7 cellular contexts compared by ENCODE assay signal in the genomic region with DNA sequence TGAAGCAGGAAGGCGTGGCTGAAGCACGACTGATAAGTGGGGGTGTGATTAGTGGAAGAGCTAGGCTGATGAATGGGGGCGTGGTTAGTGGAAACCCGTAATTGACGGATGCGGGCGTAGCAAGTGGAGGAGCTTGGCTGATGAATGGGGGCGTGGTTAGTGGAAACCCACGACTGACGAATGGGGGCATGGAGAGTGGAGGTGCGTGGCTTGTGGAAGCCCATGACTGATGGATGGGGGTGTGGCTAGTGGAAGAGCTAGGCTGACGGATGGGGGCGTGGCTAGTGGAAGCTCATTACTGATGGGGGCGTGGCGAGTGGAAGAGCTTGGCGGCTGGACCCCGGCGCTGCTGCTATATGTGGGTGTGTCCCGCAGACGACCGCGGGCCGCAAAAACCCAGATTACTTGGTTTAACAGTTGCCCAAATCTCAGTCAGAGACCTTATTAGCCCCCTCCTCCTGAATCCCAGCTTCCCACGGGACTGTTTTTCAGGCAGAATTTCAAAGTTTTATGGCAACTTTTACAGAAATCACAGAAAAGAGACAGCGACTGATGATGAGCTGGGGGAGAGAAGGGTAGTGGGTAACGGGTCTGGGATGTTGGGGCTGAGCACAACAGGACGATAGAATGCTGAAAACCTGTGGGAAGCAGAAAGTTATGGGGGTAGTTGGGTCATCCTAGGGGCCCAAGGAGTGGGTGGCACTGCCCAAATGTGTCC. TPM values are rescaled to one million over a fixed set of nuclear protein-coding genes. Genes with fewer than 3 reads are reported as not detected.
DNase-seq lines count a peak whose midpoint lies in the region; ATAC-seq and TF ChIP-seq lines count a peak whose summit lies in the region.

No MANE protein-coding gene starts in this region.

- TF ChIP-seq CTCF in heart right ventricle (IDR thresholded peaks at IDR 0.05), result no peak
- no peak for TF ChIP-seq CTCF in prostate gland (IDR thresholded peaks at IDR 0.05)
- no peak for TF ChIP-seq CTCF in vagina (IDR thresholded peaks at IDR 0.05)

- peaks cover 29% of the 10 kb centered on the region for H3K27me3 ChIP-seq in adipocyte (replicated peaks; ENCODE audit: control insufficient read depth, insufficient read depth, low read length)
- peaks cover 9 to 93% (median 75%) of the 10 kb centered on the region in 7 donors for H3K27me3 ChIP-seq in heart right ventricle
- peaks cover under 1% of the 10 kb centered on the region for H3K27me3 ChIP-seq in prostate gland (replicated peaks; ENCODE audit: insufficient read depth)
- H3K27me3 ChIP-seq in vagina, result peaks cover 4% of the 10 kb centered on the region

- no peaks in the 10 kb centered on the region for H3K36me3 ChIP-seq in adipocyte (ENCODE audit: control insufficient read depth, insufficient read depth, low read length, severe bottlenecking)
- H3K36me3 ChIP-seq in heart right ventricle, result no peaks in the 10 kb centered on the region
- H3K36me3 ChIP-seq in prostate gland, result no peaks in the 10 kb centered on the region
- no peaks in the 10 kb centered on the region for H3K36me3 ChIP-seq in vagina

- H3K9me3 ChIP-seq in adipocyte (ENCODE audit: control insufficient read depth, low read length) (no peaks in the 10 kb centered on the region), heart right ventricle (no peaks in the 10 kb centered on the region), prostate gland (no peaks in the 10 kb centered on the region), vagina (no peaks in the 10 kb centered on the region)

- peak overlapping the region; percentile 13 for H3K9ac ChIP-seq in adipocyte (ENCODE audit: low read length)

- WGBS in heart right ventricle, 2 donors, result 0 to 1% methylated on average over 27 of the region's 27 CpGs
- WGBS in prostate gland, result 2% methylated on average over 27 of the region's 27 CpGs

- H3K27ac ChIP-seq in heart right ventricle (no peak overlapping the region), prostate gland (peak overlapping the region; percentile 3 to 45), vagina (peak overlapping the region; percentile 11)

- TF ChIP-seq POLR2A in prostate gland (IDR thresholded peaks at IDR 0.05), result no peak
- no peak for TF ChIP-seq POLR2A in vagina (IDR thresholded peaks at IDR 0.05)

- ATAC-seq in GM18907 (IDR thresholded peaks at IDR 0.05; ENCODE audit: unreplicated experiment) (peak; percentile 42), heart right ventricle (peak; percentile 78 to 94 (median 87))

- H3K4me1 ChIP-seq in adipocyte (ENCODE audit: control insufficient read depth, insufficient read depth, low read length), result peaks cover 18% of the 10 kb centered on the region
- peaks cover 7 to 27% (median 21%) of the 10 kb centered on the region in 9 donors for H3K4me1 ChIP-seq in heart right ventricle
- no peaks in the 10 kb centered on the region for H3K4me1 ChIP-seq in prostate gland (replicated peaks)
- H3K4me1 ChIP-seq in vagina, result peaks cover 25% of the 10 kb centered on the region

- H3K4me3 ChIP-seq in adipocyte (ENCODE audit: low read length) (peak overlapping the region; percentile 63), heart right ventricle (peak overlapping the region in 2 of 10 donors; percentile 10 to 15), prostate gland (no peak overlapping the region), vagina (peak overlapping the region; percentile 1 to 21)

- intact Hi-C loops in heart right ventricle (cut with DNase I) (loop anchor here in 3 of 10 donors (10.0 kb wide), 1 partner anchor 134 kb away; no protein-coding TSS in a partner anchor), prostate gland (cut with DNase I) (loop anchor here (10.0 kb wide), 1 partner anchor 134 kb away; no protein-coding TSS in a partner anchor), vagina (cut with DNase I) (loop anchor here (10.0 kb wide), 1 partner anchor 134 kb away; no protein-coding TSS in a partner anchor)

- DNase-seq in NCI-H1436 treated with DMSO at 0.1 percent for 48 hours (lab: John Stamatoyannopoulos, UW) (peak; percentile 99), SW480 (ENCODE audit: low spot score) (peak; percentile 100), adipocyte (ENCODE audit: low read depth) (peak; percentile 100), heart right ventricle (peak; percentile 80 to 90), prostate gland (ENCODE audit: low spot score) (peak; percentile 73), vagina (ENCODE audit: extremely low spot score in 2 of 2) (no peak)

RNA-seq across cellular contexts. Expression of gene MEIS3, which starts 9.0 kb away (rescaled TPM):
- total RNA-seq in heart right ventricle (1 to 10 TPM in 8 of 10 donors, under 1 TPM in 2; 0.71 to 5.9 (median 1.9) TPM), prostate gland (10 to 100 TPM; 16.2 to 41.6 TPM), vagina (20.6 TPM)
- polyA plus RNA-seq in heart right ventricle, result 1 to 10 TPM; 6.7 to 7.2 TPM

RNA-seq across cellular contexts. Expression of gene SLC8A2, which starts 43.4 kb away (rescaled TPM):
- total RNA-seq in heart right ventricle (under 1 TPM in 7 of 10 donors, not detected in 3; 0.11 to 0.64 (median 0.15) TPM), prostate gland (1 to 10 TPM; 1.3 to 7.7 TPM), vagina (0.49 TPM)
- polyA plus RNA-seq in heart right ventricle, result under 1 TPM; 0.03 to 0.22 TPM

RNA-seq across cellular contexts. Expression of gene KPTN, which starts 55.7 kb away (rescaled TPM):
- total RNA-seq in heart right ventricle (10 to 100 TPM in 3 of 10 donors, 1 to 10 TPM in 7; 4.0 to 11.8 (median 8.1) TPM), prostate gland (1 to 10 TPM; 8.8 to 9.0 TPM), vagina (9.6 TPM)
- polyA plus RNA-seq in heart right ventricle, result 10 to 100 TPM; 11.1 to 35.6 TPM

Comparison
In these comparisons a context has a peak if more than half of its experiments do, and no peak if none do; other contexts are left out.
1. DNase-seq: peak in NCI-H1436 treated with DMSO at 0.1 percent for 48 hours (single experiment), SW480 (single experiment), adipocyte (single experiment), heart right ventricle (2 of 2) and prostate gland (single experiment); none in vagina (0 of 2).
2. H3K4me3 ChIP-seq: peak in adipocyte (single experiment) and vagina (2 of 2); none in prostate gland (0 of 2).
3. H3K27ac ChIP-seq: peak in prostate gland (2 of 2) and vagina (single experiment); none in heart right ventricle (0 of 10).